In genomic region chr11:66268953-66269906, GRCh38 we compare ENCODE assay signal across 8 cellular contexts. TPM values are rescaled to one million over a fixed set of nuclear protein-coding genes. Genes with fewer than 3 reads are reported as not detected.
DNase-seq lines count a peak whose midpoint lies in the region; ATAC-seq and TF ChIP-seq lines count a peak whose summit lies in the region.

No MANE protein-coding gene starts in this region.

- peak overlapping the region; percentile 79 for H3K27ac ChIP-seq in ACC112 (ENCODE audit: low read depth, low read length)

- H3K36me3 ChIP-seq in ACC112 (ENCODE audit: insufficient read depth, low read length), result peaks cover 7% of the 10 kb centered on the region; the same call in 1 of the 2 replicates

- ATAC-seq in GM21528 (IDR thresholded peaks at IDR 0.05; ENCODE audit: low FRiP score, unreplicated experiment) (no peak), GM18511 (IDR thresholded peaks at IDR 0.05; ENCODE audit: unreplicated experiment) (no peak)

- peaks cover 8% of the 10 kb centered on the region for H3K4me1 ChIP-seq in ACC112 (ENCODE audit: control insufficient read depth, insufficient read depth, low read length, unreplicated experiment)
- peaks cover 56% of the 10 kb centered on the region for H3K4me1 ChIP-seq in mononuclear cell (ENCODE audit: insufficient read depth, low read length)

- peaks cover 23% of the 10 kb centered on the region for H3K79me2 ChIP-seq in ACC112 (ENCODE audit: control insufficient read depth, insufficient read depth, low read length, unreplicated experiment)

- peak overlapping the region; percentile 52 for H2AFZ ChIP-seq in ACC112 (ENCODE audit: low read length, unreplicated experiment)

- peak; percentile 54 for DNase-seq in RPMI7951 (ENCODE audit: low read depth)
- DNase-seq in dermis blood vessel endothelial cell, result peak; percentile 43
- no peak for DNase-seq in NCI-H774 (lab: John Stamatoyannopoulos, UW)

- H3K4me3 ChIP-seq in ACC112 (ENCODE audit: low read depth, low read length), result peak overlapping the region; percentile 95
- peak overlapping the region; percentile 94 for H3K4me3 ChIP-seq in mononuclear cell (ENCODE audit: low read length)

- H3K9me3 ChIP-seq in mononuclear cell (ENCODE audit: low read depth, low read length), result no peaks in the 10 kb centered on the region

- H3K27me3 ChIP-seq in ACC112 (ENCODE audit: insufficient read depth, low read length), result no peaks in the 10 kb centered on the region
- H3K27me3 ChIP-seq in mononuclear cell (ENCODE audit: insufficient read depth, low read length), result no peaks in the 10 kb centered on the region

- peak; percentile 19; the same call in 2 of the 3 replicates for TF ChIP-seq CTCF in GM12872 (IDR thresholded peaks at IDR 0.05; ENCODE audit: insufficient read depth, low read depth, low read length)

RNA-seq across cellular contexts. Expression of gene RAB1B, which starts 0.8 kb away (rescaled TPM):
- 146 and 161 TPM in 2 replicates for total RNA-seq in RPMI7951 (2014; rRNA removed; shearing (Covaris generic))
- total RNA-seq in dermis blood vessel endothelial cell (77.8 and 196 TPM in 2 replicates), mononuclear cell (40.5 TPM)

RNA-seq across cellular contexts. Expression of gene CNIH2, which starts 8.7 kb away (rescaled TPM):
- 6.0 and 9.3 TPM in 2 replicates for total RNA-seq in RPMI7951 (2014; rRNA removed; shearing (Covaris generic))
- not detected in 2 replicates for total RNA-seq in dermis blood vessel endothelial cell
- 1.0 TPM for total RNA-seq in mononuclear cell

RNA-seq across cellular contexts. Expression of gene KLC2, which starts 11.7 kb away (rescaled TPM):
- total RNA-seq in RPMI7951 (2014; rRNA removed; shearing (Covaris generic)), result 9.9 and 11.2 TPM in 2 replicates
- total RNA-seq in dermis blood vessel endothelial cell (18.0 and 18.5 TPM in 2 replicates), mononuclear cell (11.2 TPM)

RNA-seq across cellular contexts. Expression of gene YIF1A, which starts 19.7 kb away (rescaled TPM):
- total RNA-seq in RPMI7951 (2014; rRNA removed; shearing (Covaris generic)), result 119 and 167 TPM in 2 replicates
- total RNA-seq in dermis blood vessel endothelial cell, result 111 and 159 TPM in 2 replicates
- total RNA-seq in mononuclear cell, result 13.1 TPM

RNA-seq across cellular contexts. Expression of gene TMEM151A, which starts 22.5 kb away (rescaled TPM):
- total RNA-seq in RPMI7951 (2014; rRNA removed; shearing (Covaris generic)), result 0.39 TPM in 1 of 2 replicates, not detected in the other
- total RNA-seq in dermis blood vessel endothelial cell (not detected in 2 replicates), mononuclear cell (0.21 TPM)
